1 cellular context compared by ENCODE assay signal in the genomic region with DNA sequence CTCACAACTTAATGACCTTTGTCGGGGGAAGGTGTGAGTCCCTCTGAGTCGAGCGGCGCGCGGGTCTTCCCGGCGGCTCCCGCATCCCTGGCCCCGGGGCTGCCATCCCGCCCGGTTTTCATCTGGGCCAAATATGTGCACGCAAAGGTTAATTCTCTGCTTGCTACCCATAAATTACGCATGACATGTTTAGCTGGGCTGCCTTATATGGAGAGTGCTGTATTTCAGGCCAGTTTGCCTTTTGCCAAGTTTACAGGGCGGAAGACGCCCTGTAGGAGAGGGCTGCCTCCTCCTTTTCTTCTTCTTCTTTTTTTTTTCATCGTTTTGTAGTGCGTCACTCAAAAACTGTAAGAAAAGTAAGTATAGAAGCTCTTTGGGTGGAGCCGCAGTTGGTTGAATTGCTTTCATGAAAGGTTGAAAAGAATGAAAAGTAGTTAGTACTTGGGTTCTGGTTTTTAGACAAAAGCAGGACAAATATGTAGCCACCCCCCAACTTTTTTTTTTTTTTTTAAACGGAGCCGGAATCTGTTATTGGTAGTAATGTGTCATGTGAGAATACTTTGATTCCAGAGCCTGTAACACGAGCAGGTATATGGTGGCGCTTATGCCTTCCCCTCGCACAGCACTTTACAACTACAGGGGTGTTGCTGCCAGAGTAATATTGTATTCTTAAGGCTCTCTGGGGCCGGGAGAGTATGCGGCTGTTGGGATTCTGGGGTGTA.
TF ChIP-seq lines count a peak whose summit lies in the region.

No MANE protein-coding gene starts in this region.

TF ChIP-seq in H1, 55 proteins besides CTCF, POLR2A, EP300 and RAD21 (continued from another document):
- no peak for TF ChIP-seq GABPA (IDR thresholded peaks at IDR 0.05; ENCODE audit: borderline replicate concordance, insufficient read depth, low read length)
